In genomic region chr1:201463071-201463552, GRCh38 we compare ENCODE assay signal across 1 cellular context.
A peak's percentile ranks its signal among the peaks of the same experiment; 100 is the strongest.
TF ChIP-seq lines count a peak whose summit lies in the region.

No MANE protein-coding gene starts in this region.

TF ChIP-seq in K562, 482 proteins besides CTCF, POLR2A, EP300 and RAD21:
- TF ChIP-seq FIP1L1 (IDR thresholded peaks at IDR 0.05; ENCODE audit: low read depth, low read length, poor library complexity, severe bottlenecking) = no peak
- TF ChIP-seq ZBTB1 (CRISPR knock-in tag; IDR thresholded peaks at IDR 0.05; ENCODE audit: borderline replicate concordance, low read depth) = peak; percentile 57; the same call in 1 of the 2 replicates
TF ChIP-seq in K562: peak in this region for 1.
